23 cellular contexts compared by ENCODE assay signal in the genomic region with DNA sequence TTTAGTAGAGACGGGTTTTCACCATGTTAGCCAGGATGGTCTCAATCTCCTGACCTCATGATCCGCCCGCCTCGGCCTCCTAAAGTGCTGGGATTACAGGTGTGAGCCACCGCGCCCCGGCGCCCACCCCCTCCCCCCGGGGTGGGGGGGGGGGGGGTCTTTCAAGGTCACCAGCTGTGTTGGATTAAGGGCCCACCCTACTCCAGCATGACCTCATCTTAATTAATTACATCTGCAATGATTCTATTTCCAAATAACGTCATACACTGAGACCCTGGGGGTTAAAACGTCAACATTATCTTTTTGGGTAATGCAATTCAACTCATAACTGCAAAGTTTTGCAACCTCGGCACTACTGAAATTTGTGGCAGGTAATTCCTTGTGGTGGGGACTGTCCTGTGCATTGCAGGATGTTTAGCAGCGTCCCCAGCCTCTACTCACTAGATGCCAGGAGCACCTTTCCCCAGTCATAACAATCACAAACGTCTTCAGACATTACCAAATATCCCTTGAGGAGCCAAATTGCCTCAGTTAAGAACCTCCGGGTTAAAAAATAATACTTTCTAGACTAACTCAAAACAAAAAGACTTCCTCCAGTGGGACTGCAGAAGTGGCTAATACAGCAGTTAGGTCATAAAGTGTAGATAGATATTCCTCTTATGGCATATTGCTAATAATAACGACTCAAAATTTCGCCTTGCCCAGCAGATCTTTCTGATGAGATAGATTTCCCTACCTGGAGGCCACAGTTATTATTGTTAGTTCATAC.
A peak's percentile ranks its signal among the peaks of the same experiment; 100 is the strongest.
DNase-seq lines count a peak whose midpoint lies in the region; ATAC-seq and TF ChIP-seq lines count a peak whose summit lies in the region.
"Had no signal": no experiment of that assay in that cellular context is flagged by ENCODE, and none has a peak within 500 bp of the region (broad histone marks: within the 10 kb centered on the region; RNA-seq: fewer than 3 reads in every experiment).

No MANE protein-coding gene starts in this region.

- POLR2A ChIA-PET in HEK293 (lab: Yijun Ruan, JAX) = no interaction called here

- H3K27ac Mint-ChIP-seq in brain = peak overlapping the region in 4 of 5 experiments; percentile 36 to 79 (median 50)
- no peak overlapping the region for H3K27ac Mint-ChIP-seq in activated naive CD4-positive, alpha-beta T cell treated with anti-CD3 and anti-CD28 coated beads for 36 hours
- H3K27ac Mint-ChIP-seq: activated naive CD8-positive, alpha-beta T cell treated with anti-CD3 and anti-CD28 coated beads for 36 hours; CD4-positive, alpha-beta memory T cell; H9; T-helper 17 cell had no signal

- peaks cover 0 to 7% of the 10 kb centered on the region in 2 experiments for H3K27me3 ChIP-seq in mesenchymal stem cell (ENCODE audit: control insufficient read depth in 1 of 2, insufficient read depth in 1 of 2, low read length in 2 of 2)
- H3K27me3 ChIP-seq: ascending aorta, uterus had no signal

- H3K9me3 ChIP-seq in HEK293 (ENCODE audit: control insufficient read depth, insufficient read depth, low read depth, low read length) (no peaks in the 10 kb centered on the region), mesenchymal stem cell (ENCODE audit: control insufficient read depth, low read length) (no peaks in the 10 kb centered on the region)
- H3K9me3 ChIP-seq: neutrophil, psoas muscle, uterus had no signal

- H4K91ac ChIP-seq in mesenchymal stem cell (ENCODE audit: low read length) = no peak overlapping the region

- H4K8ac ChIP-seq in mesenchymal stem cell (ENCODE audit: low read length) = no peak overlapping the region

- no peak overlapping the region for H2BK12ac ChIP-seq in mesenchymal stem cell (ENCODE audit: low read length in 2 of 2)

- no peaks in the 10 kb centered on the region for H3K79me1 ChIP-seq in mesenchymal stem cell (replicated peaks; ENCODE audit: low read length, poor library complexity, severe bottlenecking)

- H3K4me1 Mint-ChIP-seq in brain = peaks cover 44% of the 10 kb centered on the region
- no peaks in the 10 kb centered on the region for H3K4me1 Mint-ChIP-seq in activated naive CD4-positive, alpha-beta T cell treated with anti-CD3 and anti-CD28 coated beads for 36 hours (ENCODE audit: low read depth)
- H3K4me1 Mint-ChIP-seq: activated naive CD8-positive, alpha-beta T cell treated with anti-CD3 and anti-CD28 coated beads for 36 hours; CD4-positive, alpha-beta memory T cell; T-helper 17 cell had no signal

- H3K23ac ChIP-seq in mesenchymal stem cell (ENCODE audit: low read length in 2 of 2) = no peak overlapping the region

- peaks cover 7 to 19% (median 14%) of the 10 kb centered on the region in 5 experiments for H3K9me3 Mint-ChIP-seq in brain
- peaks cover 3% of the 10 kb centered on the region for H3K9me3 Mint-ChIP-seq in activated naive CD4-positive, alpha-beta T cell treated with anti-CD3 and anti-CD28 coated beads for 36 hours

- H3K4me2 ChIP-seq in mesenchymal stem cell (ENCODE audit: low read length, poor library complexity, severe bottlenecking) = no peak overlapping the region

- no peaks in the 10 kb centered on the region for H3K36me3 ChIP-seq in HEK293 (ENCODE audit: control insufficient read depth in 2 of 2, insufficient read depth in 1 of 2, low read length in 2 of 2)
- no peaks in the 10 kb centered on the region for H3K36me3 ChIP-seq in mesenchymal stem cell (ENCODE audit: control insufficient read depth in 1 of 2, insufficient read depth in 2 of 2, low read depth in 1 of 2, low read length in 2 of 2)
- H3K36me3 ChIP-seq: ascending aorta, neutrophil, uterus had no signal

- no peak overlapping the region for H3K4ac ChIP-seq in mesenchymal stem cell (ENCODE audit: low read depth in 1 of 2, low read length in 2 of 2)

- no peak overlapping the region for H3K27ac ChIP-seq in HEK293 (ENCODE audit: extremely low read depth, low read depth, low read length)
- H3K27ac ChIP-seq in mesenchymal stem cell (ENCODE audit: low read length, poor library complexity, severe bottlenecking) = no peak overlapping the region
- H3K27ac ChIP-seq: ascending aorta, neutrophil, psoas muscle, SK-N-MC, uterus had no signal

- H2AK5ac ChIP-seq in mesenchymal stem cell (ENCODE audit: low read length, severe bottlenecking) = no peak overlapping the region

- CTCF ChIA-PET in HEK293 (lab: Yijun Ruan, JAX) = no interaction called here
- CTCF ChIA-PET in activated naive CD4-positive, alpha-beta T cell treated with anti-CD3 and anti-CD28 coated beads for 36 hours (lab: Charles Lee) = no interaction called here

- DNase-seq in fibroblast of the conjunctiva (ENCODE audit: low read depth) = peak; percentile 37
- DNase-seq in mesenchymal stem cell = no peak
- DNase-seq in posterior cingulate gyrus = no peak
- DNase-seq in NCI-H1092 (lab: John Stamatoyannopoulos, UW) = no peak
- DNase-seq in activated naive CD4-positive, alpha-beta T cell treated with anti-CD3 and anti-CD28 coated beads for 36 hours = no peak
- DNase-seq: activated effector memory CD4-positive, alpha-beta T cell treated with Interleukin-2 at 50 U/mL for 16 hours; activated naive CD8-positive, alpha-beta T cell treated with anti-CD3 and anti-CD28 coated beads for 36 hours; activated T-cell treated with anti-CD3 and anti-CD28 coated beads for 4 hours; CD4-positive, alpha-beta memory T cell; central memory CD4-positive, alpha-beta T cell; NCI-H2081 treated with DMSO at 0.1 percent for 48 hours; NCI-H226; stimulated activated naive CD8-positive, alpha-beta T cell treated with anti-CD3 and anti-CD28 coated beads, Interleukin-15, Interleukin-2, amounts not matched to agents 100 U/mL and 50 U/mL, for 24 hours; T-helper 17 cell; uterus had no signal

- H2BK5ac ChIP-seq in mesenchymal stem cell (ENCODE audit: low read depth, low read length, poor library complexity, severe bottlenecking) = no peak overlapping the region

- no peaks in the 10 kb centered on the region for H3K27me3 Mint-ChIP-seq in brain
- peaks cover 14% of the 10 kb centered on the region for H3K27me3 Mint-ChIP-seq in activated naive CD4-positive, alpha-beta T cell treated with anti-CD3 and anti-CD28 coated beads for 36 hours (ENCODE audit: low read depth)

- no peak overlapping the region for H2BK15ac ChIP-seq in mesenchymal stem cell (ENCODE audit: low read depth, poor library complexity, severe bottlenecking)

- no peaks in the 10 kb centered on the region for H3K4me1 ChIP-seq in HEK293 (ENCODE audit: control insufficient read depth, insufficient read depth, low read length)
- no peaks in the 10 kb centered on the region for H3K4me1 ChIP-seq in mesenchymal stem cell (ENCODE audit: control insufficient read depth, insufficient read depth, low read depth, low read length)
- H3K4me1 ChIP-seq: ascending aorta, psoas muscle, uterus had no signal

- H3K9ac ChIP-seq in mesenchymal stem cell (ENCODE audit: low read length) = peak overlapping the region; percentile 62

- no peak overlapping the region for H3K4me3 ChIP-seq in HEK293 (ENCODE audit: low read depth, low read length)
- H3K4me3 ChIP-seq in mesenchymal stem cell (ENCODE audit: insufficient read depth in 1 of 2, low read depth in 1 of 2, low read length in 2 of 2) = peak overlapping the region in 1 of 2 experiments; percentile 58
- H3K4me3 ChIP-seq: ascending aorta, psoas muscle, SK-N-MC, uterus had no signal

- H3K18ac ChIP-seq in mesenchymal stem cell (ENCODE audit: low read depth in 1 of 2, low read length in 2 of 2) = no peak overlapping the region

- no peak for TF ChIP-seq CTCF in HEK293 (tag by site-specific recombination; IDR thresholded peaks at IDR 0.05)
- no peak for TF ChIP-seq CTCF in brain (conservative IDR thresholded peaks at IDR 0.05)

- no peak overlapping the region for H3K14ac ChIP-seq in mesenchymal stem cell (ENCODE audit: low read length in 2 of 2)

- intact Hi-C loops in posterior cingulate gyrus (cut with DNase I) = no loop called here
- intact Hi-C loops in activated naive CD4-positive, alpha-beta T cell treated with anti-CD3 and anti-CD28 coated beads for 36 hours (cut with micrococcal nuclease) = no loop called here

- no peak overlapping the region for H2BK120ac ChIP-seq in mesenchymal stem cell (ENCODE audit: low read depth, low read length)

- H2AFZ ChIP-seq in mesenchymal stem cell (ENCODE audit: low read depth, low read length) = no peak overlapping the region

- no peaks in the 10 kb centered on the region for H3K36me3 Mint-ChIP-seq in brain
- H3K36me3 Mint-ChIP-seq in activated naive CD4-positive, alpha-beta T cell treated with anti-CD3 and anti-CD28 coated beads for 36 hours (ENCODE audit: low read depth) = no peaks in the 10 kb centered on the region
- H3K36me3 Mint-ChIP-seq: activated naive CD8-positive, alpha-beta T cell treated with anti-CD3 and anti-CD28 coated beads for 36 hours; CD4-positive, alpha-beta memory T cell had no signal

- 88% methylated on average over 12 of the region's 17 CpGs for WGBS in mesenchymal stem cell

- ATAC-seq in HG03139 (IDR thresholded peaks at IDR 0.05; ENCODE audit: unreplicated experiment) = no peak
- ATAC-seq: stimulated activated naive CD8-positive, alpha-beta T cell treated with anti-CD3 and anti-CD28 coated beads, Interleukin-15, Interleukin-2, amounts not matched to agents 100 U/mL and 50 U/mL, for 24 hours; T-helper 17 cell had no signal

- H3K4me3 Mint-ChIP-seq in brain = peak overlapping the region in 1 of 5 experiments; percentile 55
- no peak overlapping the region for H3K4me3 Mint-ChIP-seq in activated naive CD4-positive, alpha-beta T cell treated with anti-CD3 and anti-CD28 coated beads for 36 hours
- H3K4me3 Mint-ChIP-seq: activated naive CD8-positive, alpha-beta T cell treated with anti-CD3 and anti-CD28 coated beads for 36 hours; CD4-positive, alpha-beta memory T cell; H9; T-helper 17 cell had no signal

TF ChIP-seq in HEK293, 187 proteins besides CTCF, POLR2A, EP300 and RAD21:
- TF ChIP-seq ZNF776 (tag by site-specific recombination; IDR thresholded peaks at IDR 0.05; ENCODE audit: borderline replicate concordance) (no peak), GLIS1 (tag by site-specific recombination; IDR thresholded peaks at IDR 0.05) (0 out of 2 replicates have a peak, but pooled peaks have one; percentile 14)
